Comparison of ENCODE assay signal across 17 cellular contexts in the genomic region with DNA sequence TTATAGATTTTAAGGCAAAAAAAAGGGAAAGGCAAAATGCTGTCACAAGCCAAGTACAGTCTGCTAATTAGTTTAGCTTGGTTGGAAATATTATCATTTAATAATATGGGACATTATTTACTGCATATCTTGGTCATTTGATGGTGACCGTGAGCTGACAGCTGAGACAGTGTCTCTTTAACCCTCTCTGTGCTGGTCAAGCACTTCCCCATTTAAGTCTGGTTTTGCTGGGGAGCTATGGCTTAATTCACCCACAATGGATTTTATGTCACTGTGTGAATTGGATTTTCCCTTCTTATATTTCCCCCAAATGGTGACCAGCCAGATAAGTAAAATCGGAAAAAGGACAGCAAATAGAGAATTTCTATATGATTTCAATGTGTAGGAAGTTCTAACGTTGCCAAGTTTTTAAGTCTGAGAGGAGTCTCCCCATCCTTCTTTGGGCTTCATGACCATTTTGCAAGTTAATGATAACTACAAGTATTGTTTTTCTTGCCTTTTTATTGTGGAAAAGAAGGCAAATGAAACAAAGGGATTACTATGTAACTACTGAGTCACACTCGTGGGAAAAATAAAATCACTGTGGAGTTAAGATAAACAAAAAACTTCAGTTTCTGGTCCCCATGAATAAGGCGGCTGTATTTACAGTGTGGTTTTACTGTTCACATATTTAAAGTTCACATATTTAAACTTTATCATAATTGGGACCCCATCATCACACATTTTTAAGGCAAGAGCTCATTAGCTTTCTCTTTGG.
"Had no signal": no experiment of that assay in that cellular context is flagged by ENCODE, and none has a peak within 500 bp of the region (broad histone marks: within the 10 kb centered on the region; RNA-seq: fewer than 3 reads in every experiment).

No MANE protein-coding gene starts in this region.

- H3K27me3 Mint-ChIP-seq: activated CD4-positive, alpha-beta memory T cell treated with anti-CD3 and anti-CD28 coated beads, Interleukin-2, amount 10 ng/mL, durations not matched to agents 7 days and 5 days had no signal

- H3K36me3 ChIP-seq: adrenal gland, cardiac muscle cell, sigmoid colon, stomach, thoracic aorta had no signal

- H3K4me3 Mint-ChIP-seq: activated CD4-positive, alpha-beta memory T cell treated with anti-CD3 and anti-CD28 coated beads, Interleukin-2, amount 10 ng/mL, durations not matched to agents 7 days and 5 days; activated naive CD4-positive, alpha-beta T cell treated with anti-CD3 and anti-CD28 coated beads, Interleukin-2, amount 50 U/mL, for 24 hours; activated T-cell treated with anti-CD3 and anti-CD28 coated beads, Interleukin-2, amount 50 U/mL, for 4 hours; T-helper 17 cell had no signal

- FAIRE-seq: kidney, urothelium cell line had no signal

- H3K36me3 Mint-ChIP-seq: activated naive CD4-positive, alpha-beta T cell treated with anti-CD3 and anti-CD28 coated beads, Interleukin-2, amount 50 U/mL, for 24 hours had no signal

- H3K9me3 Mint-ChIP-seq: activated naive CD4-positive, alpha-beta T cell treated with anti-CD3 and anti-CD28 coated beads, Interleukin-2, amount 50 U/mL, for 24 hours; activated T-cell treated with anti-CD3 and anti-CD28 coated beads, Interleukin-2, amount 50 U/mL, for 4 hours had no signal

- H2AFZ ChIP-seq: hepatocyte had no signal

- H3K27me3 ChIP-seq: cardiac muscle cell, hepatocyte, stomach had no signal

- H3K4me2 ChIP-seq: hepatocyte had no signal

- DNase-seq: activated CD4-positive, alpha-beta memory T cell treated with anti-CD3 and anti-CD28 coated beads, Interleukin-2, amount 10 ng/mL, durations not matched to agents 7 days and 5 days; activated CD4-positive, alpha-beta T cell treated with anti-CD3 and anti-CD28 coated beads for 4 hours; activated effector memory CD4-positive, alpha-beta T cell treated with Interleukin-2 at 50 U/mL for 16 hours; activated T-cell treated with anti-CD3 and anti-CD28 coated beads, Interleukin-2, amount 50 U/mL, for 4 hours; adrenal gland; kidney; psoas muscle; sigmoid colon; stimulated activated CD4-positive, alpha-beta T cell treated with anti-CD3 and anti-CD28 coated beads, Interleukin-1b, Interleukin-23, amount 100 ng/mL, for 48 hours; stomach; T-helper 17 cell had no signal

- H3K4me1 Mint-ChIP-seq: activated CD4-positive, alpha-beta memory T cell treated with anti-CD3 and anti-CD28 coated beads, Interleukin-2, amount 10 ng/mL, durations not matched to agents 7 days and 5 days; activated naive CD4-positive, alpha-beta T cell treated with anti-CD3 and anti-CD28 coated beads, Interleukin-2, amount 50 U/mL, for 24 hours; T-helper 17 cell had no signal

- H3K27ac ChIP-seq: adrenal gland, cardiac muscle cell, epithelial cell of prostate, hepatocyte, psoas muscle, sigmoid colon, stomach, thoracic aorta had no signal

- H3K79me2 ChIP-seq: hepatocyte had no signal

- H3K4me1 ChIP-seq: adrenal gland, psoas muscle, sigmoid colon, stomach had no signal

- H3K9me3 ChIP-seq: adrenal gland, psoas muscle, sigmoid colon, stomach, thoracic aorta had no signal

- H3K27ac Mint-ChIP-seq: activated CD4-positive, alpha-beta memory T cell treated with anti-CD3 and anti-CD28 coated beads, Interleukin-2, amount 10 ng/mL, durations not matched to agents 7 days and 5 days; activated naive CD4-positive, alpha-beta T cell treated with anti-CD3 and anti-CD28 coated beads, Interleukin-2, amount 50 U/mL, for 24 hours; T-helper 17 cell had no signal

- H3K4me3 ChIP-seq: adrenal gland, cardiac muscle cell, hepatocyte, psoas muscle, sigmoid colon, stomach, thoracic aorta had no signal

- ATAC-seq: activated T-cell treated with anti-CD3 and anti-CD28 coated beads, Interleukin-2, amount 50 U/mL, for 4 hours; psoas muscle; T-helper 17 cell had no signal
